In genomic region chr11:77407613-77408012, GRCh38 we compare ENCODE assay signal across 8 cellular contexts.
DNase-seq lines count a peak whose midpoint lies in the region; ATAC-seq, FAIRE-seq and TF ChIP-seq lines count a peak whose summit lies in the region.

No MANE protein-coding gene starts in this region.

- H3K36me3 ChIP-seq in Loucy (ENCODE audit: insufficient read depth, low read length) (no peaks in the 10 kb centered on the region), adipocyte (ENCODE audit: control insufficient read depth, insufficient read depth, low read length, severe bottlenecking) (no peaks in the 10 kb centered on the region), HepG2 (replicated peaks in 1 of 2; ENCODE audit: control insufficient read depth in 1 of 2, insufficient read depth in 2 of 2, low read length in 2 of 2) (no peaks in the 10 kb centered on the region)

- TF ChIP-seq POLR2A in HepG2 (IDR thresholded peaks at IDR 0.05; ENCODE audit: insufficient read depth in 1 of 2, low read depth in 2 of 2, low read length in 2 of 2), result no peak

- peak overlapping the region; percentile 12; the same call in 1 of the 2 replicates for H3K27ac ChIP-seq in C4-2B
- H3K27ac ChIP-seq in HepG2 (ENCODE audit: extremely low read length, insufficient read depth, low read length), result no peak overlapping the region

- H2AFZ ChIP-seq in Loucy (ENCODE audit: low read length), result no peak overlapping the region
- no peak overlapping the region for H2AFZ ChIP-seq in HepG2 (ENCODE audit: low read length)

- 0% methylated on average over 4 of the region's 4 CpGs for WGBS in HepG2 (ENCODE audit: low lambda C conversion rate)

- no peak for FAIRE-seq in HepG2 (lab: Jason Lieb, UNC)

- H4K20me1 ChIP-seq in Loucy (ENCODE audit: insufficient read depth, low read length, poor library complexity, severe bottlenecking) (peaks cover 9% of the 10 kb centered on the region), HepG2 (ENCODE audit: insufficient read depth, low read length) (no peaks in the 10 kb centered on the region)

- H3K9me3 ChIP-seq in Loucy (ENCODE audit: insufficient read depth, low read depth, low read length) (no peaks in the 10 kb centered on the region), adipocyte (ENCODE audit: control insufficient read depth, low read length) (no peaks in the 10 kb centered on the region), HepG2 (ENCODE audit: low read length) (no peaks in the 10 kb centered on the region)

- H3K9ac ChIP-seq in Loucy (ENCODE audit: low read depth, low read length, poor library complexity, severe bottlenecking) (peak overlapping the region; percentile 3), adipocyte (ENCODE audit: low read length) (no peak overlapping the region), HepG2 (ENCODE audit: insufficient read depth, low read depth, low read length) (no peak overlapping the region)

- peak overlapping the region; percentile 36 for H3K4me2 ChIP-seq in Loucy (ENCODE audit: low read depth, low read length, poor library complexity, severe bottlenecking)
- peak overlapping the region; percentile 37 for H3K4me2 ChIP-seq in HepG2 (ENCODE audit: low read depth, low read length)

- H3K4me3 ChIP-seq in Loucy (ENCODE audit: low read length, poor library complexity, severe bottlenecking) (no peak overlapping the region), adipocyte (ENCODE audit: low read length) (no peak overlapping the region), HepG2 (replicated peaks in 1 of 3; ENCODE audit: insufficient read depth in 1 of 3, low read depth in 2 of 3, low read length in 3 of 3) (no peak overlapping the region)

- POLR2A ChIA-PET in HepG2 (lab: Yijun Ruan, JAX), result no interaction called here

- no peaks in the 10 kb centered on the region for H3K9me2 ChIP-seq in Loucy (replicated peaks; ENCODE audit: low read depth, low read length)

- H3K79me2 ChIP-seq in Loucy (ENCODE audit: insufficient read depth, low read length) (peaks cover 60% of the 10 kb centered on the region), HepG2 (ENCODE audit: insufficient read depth, low read length) (no peaks in the 10 kb centered on the region)

- TF ChIP-seq EP300 in HepG2 (IDR thresholded peaks at IDR 0.05; ENCODE audit: low read depth in 2 of 2, low read length in 2 of 2), result no peak
- no peak for TF ChIP-seq EP300 in HepG2 (CRISPR knock-in tag; IDR thresholded peaks at IDR 0.05; ENCODE audit: borderline replicate concordance)

- H3K27me3 ChIP-seq in Loucy (ENCODE audit: insufficient read depth, low read length, poor library complexity, severe bottlenecking), result no peaks in the 10 kb centered on the region
- H3K27me3 ChIP-seq in adipocyte (replicated peaks; ENCODE audit: control insufficient read depth, insufficient read depth, low read length), result no peaks in the 10 kb centered on the region
- H3K27me3 ChIP-seq in HepG2 (ENCODE audit: control insufficient read depth in 1 of 2, insufficient read depth in 2 of 2, low read length in 2 of 2), result peaks cover 0 to 1% of the 10 kb centered on the region in 2 experiments; a peak in 2 of 5 replicates

- intact Hi-C loops in HepG2 (cut with micrococcal nuclease; ENCODE audit: unreplicated experiment), result no loop called here

- H3K4me1 ChIP-seq in Loucy (ENCODE audit: insufficient read depth, low read length, poor library complexity, severe bottlenecking), result peaks cover 45% of the 10 kb centered on the region
- peaks cover 19% of the 10 kb centered on the region for H3K4me1 ChIP-seq in adipocyte (ENCODE audit: control insufficient read depth, insufficient read depth, low read length)
- H3K4me1 ChIP-seq in HepG2 (ENCODE audit: insufficient read depth, low read length), result peaks cover 16% of the 10 kb centered on the region

- CTCF ChIA-PET in HepG2 (lab: Yijun Ruan, JAX; ENCODE audit: low intra/inter-chr PET ratio, low total read pairs), result no interaction called here

- TF ChIP-seq RAD21 in HepG2 (CRISPR knock-in tag; IDR thresholded peaks at IDR 0.05), result no peak

- DNase-seq in adipocyte (ENCODE audit: low read depth) (peak; percentile 89), HepG2 (ENCODE audit: low spot score) (peak; percentile 56), GM13977 (ENCODE audit: low spot score) (no peak), DMS114 treated with DMSO at 0.1 percent for 48 hours (lab: John Stamatoyannopoulos, UW; ENCODE audit: unreplicated experiment) (no peak), NCI-H1930 (lab: John Stamatoyannopoulos, UW) (no peak)
- no peak for DNase-seq in activated CD4-positive, alpha-beta T cell treated with anti-CD3 and anti-CD28 coated beads for 4 hours

- TF ChIP-seq CTCF in C4-2B (conservative IDR thresholded peaks at IDR 0.05), result no peak
- no peak for TF ChIP-seq CTCF in Loucy (conservative IDR thresholded peaks at IDR 0.05; ENCODE audit: low read length)
- TF ChIP-seq CTCF in HepG2 (CRISPR knock-in tag; IDR thresholded peaks at IDR 0.05), result no peak
- TF ChIP-seq CTCF in GM13977 (IDR thresholded peaks at IDR 0.05; ENCODE audit: extremely low read depth, insufficient read depth, missing control alignments), result no peak

- BruUV-seq in HepG2 (replicated peaks; lab: Mats Ljungman, UMichigan), result no TSS peak

- no peaks in the 10 kb centered on the region for H3F3A ChIP-seq in Loucy (ENCODE audit: low read depth)

- ATAC-seq in HepG2, result peak; percentile 92

- in situ Hi-C loops in HepG2 (cut with HindIII; ENCODE audit: extremely low pct_ligation_motif_present, low pct_unique_long_range_greater_than_20kb), result no loop called here
- in situ Hi-C loops in GM13977 (cut with MboI; ENCODE audit: low pct_unique_long_range_greater_than_20kb, low sequenced_read_pairs, unreplicated experiment), result no loop called here

TF ChIP-seq in HepG2, 621 proteins besides CTCF, POLR2A, EP300 and RAD21 (continues in another document):
- TF ChIP-seq MIXL1 (CRISPR knock-in tag; IDR thresholded peaks at IDR 0.05) (0 out of 2 replicates have a peak, but pooled peaks have one; percentile 16), SOX6 (IDR thresholded peaks at IDR 0.05) (no peak), SOX6 (CRISPR knock-in tag; IDR thresholded peaks at IDR 0.05) (0 out of 2 replicates have a peak, but pooled peaks have one; percentile 12), THAP11 (CRISPR knock-in tag; IDR thresholded peaks at IDR 0.05) (no peak), TBX2 (CRISPR knock-in tag; IDR thresholded peaks at IDR 0.05; ENCODE audit: borderline replicate concordance) (peak; percentile 18; the same call in 1 of the 2 replicates), ZNF547 (CRISPR knock-in tag; IDR thresholded peaks at IDR 0.05) (no peak), TAF1 (CRISPR knock-in tag; IDR thresholded peaks at IDR 0.05) (no peak), GABPA (IDR thresholded peaks at IDR 0.05; ENCODE audit: low read depth, low read length) (no peak), GABPA (CRISPR knock-in tag; IDR thresholded peaks at IDR 0.05; ENCODE audit: low read depth) (peak; percentile 10; the same call in 1 of the 2 replicates), MBNL3 (CRISPR knock-in tag; conservative IDR thresholded peaks at IDR 0.05) (no peak), ELF3 (CRISPR knock-in tag; IDR thresholded peaks at IDR 0.05) (0 out of 2 replicates have a peak, but pooled peaks have one; percentile 13), RFX3 (CRISPR knock-in tag; IDR thresholded peaks at IDR 0.05) (no peak), FOSL2 (CRISPR knock-in tag; IDR thresholded peaks at IDR 0.05) (peak; percentile 63), ZNF207 (IDR thresholded peaks at IDR 0.05; ENCODE audit: borderline replicate concordance) (no peak), ZNF260 (CRISPR knock-in tag; IDR thresholded peaks at IDR 0.05; ENCODE audit: borderline replicate concordance, low read depth) (no peak), ZNF264 (CRISPR knock-in tag; IDR thresholded peaks at IDR 0.05) (no peak), HNF4G (IDR thresholded peaks at IDR 0.05; ENCODE audit: borderline replicate concordance, low read depth, low read length) (no peak), HNF4G (CRISPR knock-in tag; IDR thresholded peaks at IDR 0.05; ENCODE audit: borderline replicate concordance, low read depth) (no peak), GATA4 (IDR thresholded peaks at IDR 0.05; ENCODE audit: borderline replicate concordance, low read depth) (no peak), HMG20A (CRISPR knock-in tag; IDR thresholded peaks at IDR 0.05; ENCODE audit: borderline replicate concordance) (no peak), ZFP36 (IDR thresholded peaks at IDR 0.05; ENCODE audit: borderline replicate concordance, low read depth, low read length, partially characterized antibody) (no peak), ZNF749 (CRISPR knock-in tag; IDR thresholded peaks at IDR 0.05; ENCODE audit: borderline replicate concordance) (no peak)
- TF ChIP-seq, protein P1, sequence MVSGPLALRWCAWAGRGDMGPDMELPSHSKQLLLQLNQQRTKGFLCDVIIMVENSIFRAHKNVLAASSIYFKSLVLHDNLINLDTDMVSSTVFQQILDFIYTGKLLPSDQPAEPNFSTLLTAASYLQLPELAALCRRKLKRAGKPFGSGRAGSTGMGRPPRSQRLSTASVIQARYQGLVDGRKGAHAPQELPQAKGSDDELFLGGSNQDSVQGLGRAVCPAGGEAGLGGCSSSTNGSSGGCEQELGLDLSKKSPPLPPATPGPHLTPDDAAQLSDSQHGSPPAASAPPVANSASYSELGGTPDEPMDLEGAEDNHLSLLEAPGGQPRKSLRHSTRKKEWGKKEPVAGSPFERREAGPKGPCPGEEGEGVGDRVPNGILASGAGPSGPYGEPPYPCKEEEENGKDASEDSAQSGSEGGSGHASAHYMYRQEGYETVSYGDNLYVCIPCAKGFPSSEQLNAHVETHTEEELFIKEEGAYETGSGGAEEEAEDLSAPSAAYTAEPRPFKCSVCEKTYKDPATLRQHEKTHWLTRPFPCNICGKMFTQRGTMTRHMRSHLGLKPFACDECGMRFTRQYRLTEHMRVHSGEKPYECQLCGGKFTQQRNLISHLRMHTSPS (CRISPR knock-in tag; IDR thresholded peaks at IDR 0.05; ENCODE audit: low read depth), result 0 out of 2 replicates have a peak, but pooled peaks have one; percentile 39
- TF ChIP-seq, protein P2, sequence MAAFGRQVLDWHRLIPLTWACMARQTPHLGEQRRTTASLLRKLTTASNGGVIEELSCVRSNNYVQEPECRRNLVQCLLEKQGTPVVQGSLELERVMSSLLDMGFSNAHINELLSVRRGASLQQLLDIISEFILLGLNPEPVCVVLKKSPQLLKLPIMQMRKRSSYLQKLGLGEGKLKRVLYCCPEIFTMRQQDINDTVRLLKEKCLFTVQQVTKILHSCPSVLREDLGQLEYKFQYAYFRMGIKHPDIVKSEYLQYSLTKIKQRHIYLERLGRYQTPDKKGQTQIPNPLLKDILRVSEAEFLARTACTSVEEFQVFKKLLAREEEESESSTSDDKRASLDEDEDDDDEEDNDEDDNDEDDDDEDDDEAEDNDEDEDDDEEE (CRISPR knock-in tag; IDR thresholded peaks at IDR 0.05), result no peak

Comparison
In these comparisons a context has a peak if more than half of its experiments do, and no peak if none do; other contexts are left out.
1. DNase-seq: peak in adipocyte (single experiment) and HepG2 (single experiment); none in GM13977 (single experiment), DMS114 treated with DMSO at 0.1 percent for 48 hours (single experiment), NCI-H1930 (0 of 2) and activated CD4-positive, alpha-beta T cell treated with anti-CD3 and anti-CD28 coated beads for 4 hours (0 of 2).